ENCODE assay signal across 1 cellular context in the genomic region with DNA sequence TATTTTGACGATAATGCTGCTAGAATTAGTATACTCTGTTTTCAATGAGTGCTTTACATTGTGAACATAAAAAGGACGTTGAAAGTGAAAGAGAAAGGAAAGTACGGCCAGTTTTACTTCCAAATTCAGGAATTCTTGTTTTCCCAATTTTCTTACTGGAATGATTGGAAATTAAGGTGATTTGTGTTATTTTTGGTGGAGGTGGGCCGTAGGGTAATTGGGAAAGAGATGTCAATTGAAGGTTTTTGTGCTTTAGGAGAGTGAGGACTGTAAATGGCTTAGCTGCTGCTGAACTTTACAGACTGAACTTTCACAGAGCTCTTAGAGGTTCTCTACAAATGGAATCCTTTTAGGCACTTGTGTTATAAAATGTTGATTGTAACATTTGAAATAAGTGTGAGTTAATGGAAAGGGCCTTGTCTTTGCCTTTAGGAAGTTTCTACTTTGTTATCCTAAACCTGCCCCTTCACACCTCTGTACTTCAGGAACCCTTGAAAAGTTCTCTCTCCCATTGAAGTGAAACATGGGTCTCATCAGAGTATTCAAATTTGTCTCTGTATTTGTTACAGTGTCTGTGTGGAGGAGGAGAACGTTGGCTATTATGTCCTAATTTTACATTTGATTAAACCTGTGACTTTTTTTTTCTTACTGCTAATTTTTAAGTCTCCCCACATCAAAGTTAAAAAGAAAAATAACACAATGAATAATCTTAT.
TF ChIP-seq lines count a peak whose summit lies in the region.

No MANE protein-coding gene starts in this region.

TF ChIP-seq in WTC11, 78 proteins besides CTCF, POLR2A, EP300 and RAD21 (continued from another document):
- TF ChIP-seq, protein P1, sequence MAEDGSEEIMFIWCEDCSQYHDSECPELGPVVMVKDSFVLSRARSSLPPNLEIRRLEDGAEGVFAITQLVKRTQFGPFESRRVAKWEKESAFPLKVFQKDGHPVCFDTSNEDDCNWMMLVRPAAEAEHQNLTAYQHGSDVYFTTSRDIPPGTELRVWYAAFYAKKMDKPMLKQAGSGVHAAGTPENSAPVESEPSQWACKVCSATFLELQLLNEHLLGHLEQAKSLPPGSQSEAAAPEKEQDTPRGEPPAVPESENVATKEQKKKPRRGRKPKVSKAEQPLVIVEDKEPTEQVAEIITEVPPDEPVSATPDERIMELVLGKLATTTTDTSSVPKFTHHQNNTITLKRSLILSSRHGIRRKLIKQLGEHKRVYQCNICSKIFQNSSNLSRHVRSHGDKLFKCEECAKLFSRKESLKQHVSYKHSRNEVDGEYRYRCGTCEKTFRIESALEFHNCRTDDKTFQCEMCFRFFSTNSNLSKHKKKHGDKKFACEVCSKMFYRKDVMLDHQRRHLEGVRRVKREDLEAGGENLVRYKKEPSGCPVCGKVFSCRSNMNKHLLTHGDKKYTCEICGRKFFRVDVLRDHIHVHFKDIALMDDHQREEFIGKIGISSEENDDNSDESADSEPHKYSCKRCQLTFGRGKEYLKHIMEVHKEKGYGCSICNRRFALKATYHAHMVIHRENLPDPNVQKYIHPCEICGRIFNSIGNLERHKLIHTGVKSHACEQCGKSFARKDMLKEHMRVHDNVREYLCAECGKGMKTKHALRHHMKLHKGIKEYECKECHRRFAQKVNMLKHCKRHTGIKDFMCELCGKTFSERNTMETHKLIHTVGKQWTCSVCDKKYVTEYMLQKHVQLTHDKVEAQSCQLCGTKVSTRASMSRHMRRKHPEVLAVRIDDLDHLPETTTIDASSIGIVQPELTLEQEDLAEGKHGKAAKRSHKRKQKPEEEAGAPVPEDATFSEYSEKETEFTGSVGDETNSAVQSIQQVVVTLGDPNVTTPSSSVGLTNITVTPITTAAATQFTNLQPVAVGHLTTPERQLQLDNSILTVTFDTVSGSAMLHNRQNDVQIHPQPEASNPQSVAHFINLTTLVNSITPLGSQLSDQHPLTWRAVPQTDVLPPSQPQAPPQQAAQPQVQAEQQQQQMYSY (CRISPR knock-in tag; IDR thresholded peaks at IDR 0.05) = no peak
- no peak for TF ChIP-seq NR1H2 (CRISPR knock-in tag; IDR thresholded peaks at IDR 0.05)
